Comparison of ENCODE assay signal across 24 cellular contexts in the genomic region with DNA sequence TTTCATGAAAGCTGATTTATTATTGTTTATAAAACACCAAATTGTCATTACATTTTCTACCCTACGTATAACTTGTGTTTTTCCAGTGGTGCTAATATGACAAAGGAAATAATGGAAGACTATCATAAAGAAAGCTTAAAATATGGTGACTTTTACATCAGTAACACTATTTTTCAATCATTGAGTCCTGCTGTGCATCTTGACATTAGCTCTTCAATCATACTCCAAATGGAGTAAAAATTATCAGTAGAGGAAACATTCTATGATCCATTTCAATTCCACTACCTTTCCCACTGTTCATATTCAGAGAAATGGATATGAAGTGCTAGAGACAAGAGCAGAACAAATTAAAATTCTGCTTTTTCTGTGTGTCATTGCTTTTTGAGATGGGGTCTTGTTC.
DNase-seq lines count a peak whose midpoint lies in the region; ATAC-seq, FAIRE-seq and TF ChIP-seq lines count a peak whose summit lies in the region.
"Had no signal": no experiment of that assay in that cellular context is flagged by ENCODE, and none has a peak within 500 bp of the region (broad histone marks: within the 10 kb centered on the region; RNA-seq: fewer than 3 reads in every experiment).

No MANE protein-coding gene starts in this region.

- H3K27me3 ChIP-seq in Karpas-422 (ENCODE audit: low read length) (no peaks in the 10 kb centered on the region), trophoblast cell (ENCODE audit: insufficient read depth, low read length) (no peaks in the 10 kb centered on the region), left ventricle myocardium inferior (ENCODE audit: low read depth) (no peaks in the 10 kb centered on the region)
- H3K27me3 ChIP-seq: BE2C, BLaER1 had no signal

- no peak overlapping the region for H2AFZ ChIP-seq in Karpas-422 (ENCODE audit: low read length)
- H2AFZ ChIP-seq in trophoblast cell (ENCODE audit: insufficient read depth, low read length, poor library complexity), result peak overlapping the region; percentile 54

- H3K9me2 ChIP-seq in Karpas-422 (replicated peaks; ENCODE audit: insufficient read depth, low read length), result no peaks in the 10 kb centered on the region

- H3K18ac ChIP-seq in trophoblast cell (ENCODE audit: low read length), result peak overlapping the region; percentile 90

- TF ChIP-seq EP300 in A549 (IDR thresholded peaks at IDR 0.05), result no peak

- ATAC-seq in A549, result no peak
- ATAC-seq: GM12878 had no signal

- H3K9me3 ChIP-seq in A549, result no peaks in the 10 kb centered on the region
- H3K9me3 ChIP-seq in Karpas-422 (ENCODE audit: low read length), result no peaks in the 10 kb centered on the region
- no peaks in the 10 kb centered on the region for H3K9me3 ChIP-seq in trophoblast cell (ENCODE audit: insufficient read depth, low read depth, low read length)
- H3K9me3 ChIP-seq in left ventricle myocardium inferior (replicated peaks), result no peaks in the 10 kb centered on the region
- H3K9me3 ChIP-seq: BE2C, BLaER1 had no signal

- TF ChIP-seq CTCF in A549 (IDR thresholded peaks at IDR 0.05) (no peak), left ventricle myocardium inferior (IDR thresholded peaks at IDR 0.05; ENCODE audit: borderline replicate concordance) (no peak)

- intact Hi-C loops in left ventricle myocardium inferior (cut with micrococcal nuclease), result no loop called here

- H2BK12ac ChIP-seq in trophoblast cell (ENCODE audit: low read length), result peak overlapping the region; percentile 94

- no peak overlapping the region for H3K4me2 ChIP-seq in A549
- no peak overlapping the region for H3K4me2 ChIP-seq in Karpas-422 (ENCODE audit: low read depth, low read length, poor library complexity, severe bottlenecking)
- H3K4me2 ChIP-seq in trophoblast cell (ENCODE audit: low read length), result no peak overlapping the region
- H3K4me2 ChIP-seq: BLaER1 had no signal

- no peak overlapping the region for H3K9ac ChIP-seq in Karpas-422 (ENCODE audit: low read length)
- no peak overlapping the region for H3K9ac ChIP-seq in trophoblast cell (ENCODE audit: low read length)
- H3K9ac ChIP-seq: BLaER1 had no signal

- CTCF ChIA-PET in A549 (lab: Yijun Ruan, JAX), result interaction anchor here (0.6 to 1.8 kb wide), 5 partner anchors 15 to 233 kb away, joined by 3 to 6 read pairs (median 4); no protein-coding TSS in a partner anchor

- H2BK120ac ChIP-seq in trophoblast cell (ENCODE audit: insufficient read depth, low read length, poor library complexity), result peak overlapping the region; percentile 60

- H3K4me1 ChIP-seq in A549 (peaks cover 92% of the 10 kb centered on the region), Karpas-422 (ENCODE audit: low read length) (no peaks in the 10 kb centered on the region), trophoblast cell (ENCODE audit: control insufficient read depth in 1 of 2, insufficient read depth in 2 of 2, low read length in 2 of 2) (peaks cover 0 to 16% of the 10 kb centered on the region in 2 experiments), left ventricle myocardium inferior (peaks cover 52% of the 10 kb centered on the region)

- H4K20me1 ChIP-seq in Karpas-422 (ENCODE audit: insufficient read depth, low read depth, low read length), result no peaks in the 10 kb centered on the region
- H4K20me1 ChIP-seq: BLaER1 had no signal

- H4K12ac ChIP-seq in trophoblast cell (ENCODE audit: low read depth, low read length), result peak overlapping the region; percentile 75

- no peak overlapping the region for H3K4me3 ChIP-seq in A549
- H3K4me3 ChIP-seq in Karpas-422 (ENCODE audit: low read length), result no peak overlapping the region
- H3K4me3 ChIP-seq in trophoblast cell (ENCODE audit: low read depth, low read length), result no peak overlapping the region
- no peak overlapping the region for H3K4me3 ChIP-seq in left ventricle myocardium inferior
- H3K4me3 ChIP-seq: BLaER1, GM12878 had no signal

- H3K36me3 ChIP-seq in Karpas-422 (ENCODE audit: insufficient read depth, low read length) (no peaks in the 10 kb centered on the region), trophoblast cell (ENCODE audit: control insufficient read depth in 1 of 2, insufficient read depth in 2 of 2, low read length in 2 of 2) (no peaks in the 10 kb centered on the region), left ventricle myocardium inferior (no peaks in the 10 kb centered on the region)
- H3K36me3 ChIP-seq: BE2C, BLaER1 had no signal

- peak; percentile 13 for FAIRE-seq in A549 (lab: Jason Lieb, UNC)
- FAIRE-seq: GM12878, GM18507 had no signal

- peak overlapping the region; percentile 74 for H3K14ac ChIP-seq in trophoblast cell (ENCODE audit: low read length)

- 97% methylated on average over 1 of the region's 1 CpG for WGBS in A549 (ENCODE audit: missing lambda C conversion rate)
- no CpG with 5 or more reads among the region's 1 CpG for WGBS in trophoblast cell (ENCODE audit: extremely low coverage, insufficient coverage, insufficient read length)

- POLR2A ChIA-PET in A549 (lab: Yijun Ruan, JAX), result no interaction called here

- H3K27ac ChIP-seq in A549, result peak overlapping the region; percentile 72 to 94
- H3K27ac ChIP-seq in Karpas-422 (ENCODE audit: low read length), result no peak overlapping the region
- no peak overlapping the region for H3K27ac ChIP-seq in trophoblast cell (ENCODE audit: low read depth, low read length)
- no peak overlapping the region for H3K27ac ChIP-seq in left ventricle myocardium inferior (replicated peaks)
- H3K27ac ChIP-seq: 22Rv1, BLaER1 had no signal

- no peak for TF ChIP-seq POLR2A in A549 (IDR thresholded peaks at IDR 0.05; ENCODE audit: low read length)

- TF ChIP-seq RAD21 in A549 (conservative IDR thresholded peaks at IDR 0.05 in 1 of 2, IDR thresholded peaks at IDR 0.05 in 1 of 2), result no peak

- H3K79me2 ChIP-seq in Karpas-422 (ENCODE audit: low read length) (no peaks in the 10 kb centered on the region), trophoblast cell (ENCODE audit: control insufficient read depth, insufficient read depth, low read length, poor library complexity) (no peaks in the 10 kb centered on the region)

- peak overlapping the region; percentile 63 for H2BK5ac ChIP-seq in trophoblast cell (ENCODE audit: low read depth, low read length, poor library complexity)

- peaks cover 30% of the 10 kb centered on the region for H3K79me1 ChIP-seq in trophoblast cell (ENCODE audit: low read length)

- no peak overlapping the region for H3K23ac ChIP-seq in trophoblast cell (ENCODE audit: low read length)

- H3K4ac ChIP-seq in trophoblast cell (ENCODE audit: low read depth, low read length), result peak overlapping the region; percentile 69

- no peak for DNase-seq in A549 (ENCODE audit: low read depth in 1 of 2, low spot score in 1 of 2)
- DNase-seq in Karpas-422, result peak; percentile 14
- no peak for DNase-seq in trophoblast cell
- DNase-seq in NCI-H510A treated with DMSO at 0.1 percent for 48 hours (lab: John Stamatoyannopoulos, UW), result no peak
- DNase-seq in SKM-1 (lab: John Stamatoyannopoulos, UW; ENCODE audit: unreplicated experiment), result no peak
- no peak for DNase-seq in left ventricle myocardium inferior
- DNase-seq: ACHN; BE2C; C1 segment of cervical spinal cord; CD4-positive, alpha-beta memory T cell; CD4-positive, CD25-positive, alpha-beta regulatory T cell; CD8-positive, alpha-beta memory T cell; COR-L47; DMS 273 treated with DMSO at 0.1 percent for 48 hours; DMS153; DMS53; DMS79; DND-41; EL; GDM1 had no signal

- H4K8ac ChIP-seq in trophoblast cell (ENCODE audit: low read depth, low read length), result peak overlapping the region; percentile 84

- peak overlapping the region; percentile 91 for H2AK5ac ChIP-seq in trophoblast cell (ENCODE audit: low read length)

- peak overlapping the region; percentile 77 for H4K91ac ChIP-seq in trophoblast cell (ENCODE audit: low read depth, low read length)

TF ChIP-seq in A549, 52 proteins besides CTCF, POLR2A, EP300 and RAD21:
- TF ChIP-seq, protein P1, sequence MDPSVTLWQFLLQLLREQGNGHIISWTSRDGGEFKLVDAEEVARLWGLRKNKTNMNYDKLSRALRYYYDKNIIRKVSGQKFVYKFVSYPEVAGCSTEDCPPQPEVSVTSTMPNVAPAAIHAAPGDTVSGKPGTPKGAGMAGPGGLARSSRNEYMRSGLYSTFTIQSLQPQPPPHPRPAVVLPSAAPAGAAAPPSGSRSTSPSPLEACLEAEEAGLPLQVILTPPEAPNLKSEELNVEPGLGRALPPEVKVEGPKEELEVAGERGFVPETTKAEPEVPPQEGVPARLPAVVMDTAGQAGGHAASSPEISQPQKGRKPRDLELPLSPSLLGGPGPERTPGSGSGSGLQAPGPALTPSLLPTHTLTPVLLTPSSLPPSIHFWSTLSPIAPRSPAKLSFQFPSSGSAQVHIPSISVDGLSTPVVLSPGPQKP (IDR thresholded peaks at IDR 0.05; ENCODE audit: low read depth, low read length), result no peak
- no peak for TF ChIP-seq JUN (IDR thresholded peaks at IDR 0.05)
- no peak for TF ChIP-seq TP53 (CRISPR knock-in tag; IDR thresholded peaks at IDR 0.05)
- TF ChIP-seq SMC3 (IDR thresholded peaks at IDR 0.05), result no peak
- TF ChIP-seq MAZ (IDR thresholded peaks at IDR 0.05; ENCODE audit: borderline replicate concordance, low read depth, low read length), result no peak
- no peak for TF ChIP-seq ZFP36 (IDR thresholded peaks at IDR 0.05; ENCODE audit: borderline replicate concordance, partially characterized antibody)
- TF ChIP-seq HOXB5 (CRISPR knock-in tag; IDR thresholded peaks at IDR 0.05), result no peak
- TF ChIP-seq PHF8 (IDR thresholded peaks at IDR 0.05; ENCODE audit: borderline replicate concordance, low read depth), result no peak
- TF ChIP-seq FOXS1 (CRISPR knock-in tag; IDR thresholded peaks at IDR 0.05), result no peak
- TF ChIP-seq, protein P2, sequence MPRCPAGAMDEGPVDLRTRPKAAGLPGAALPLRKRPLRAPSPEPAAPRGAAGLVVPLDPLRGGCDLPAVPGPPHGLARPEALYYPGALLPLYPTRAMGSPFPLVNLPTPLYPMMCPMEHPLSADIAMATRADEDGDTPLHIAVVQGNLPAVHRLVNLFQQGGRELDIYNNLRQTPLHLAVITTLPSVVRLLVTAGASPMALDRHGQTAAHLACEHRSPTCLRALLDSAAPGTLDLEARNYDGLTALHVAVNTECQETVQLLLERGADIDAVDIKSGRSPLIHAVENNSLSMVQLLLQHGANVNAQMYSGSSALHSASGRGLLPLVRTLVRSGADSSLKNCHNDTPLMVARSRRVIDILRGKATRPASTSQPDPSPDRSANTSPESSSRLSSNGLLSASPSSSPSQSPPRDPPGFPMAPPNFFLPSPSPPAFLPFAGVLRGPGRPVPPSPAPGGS (IDR thresholded peaks at IDR 0.05), result no peak
- TF ChIP-seq HES2 (IDR thresholded peaks at IDR 0.05), result no peak
- no peak for TF ChIP-seq ESRRA (IDR thresholded peaks at IDR 0.05; ENCODE audit: borderline replicate concordance, low read length)
- TF ChIP-seq FOSL2 (IDR thresholded peaks at IDR 0.05), result no peak
- TF ChIP-seq FOSL2 (CRISPR knock-in tag; IDR thresholded peaks at IDR 0.05), result no peak
- no peak for TF ChIP-seq CEBPB (IDR thresholded peaks at IDR 0.05)
- TF ChIP-seq RNF2 (IDR thresholded peaks at IDR 0.05; ENCODE audit: borderline replicate concordance, low read depth), result no peak

Comparison
In these comparisons a context has a peak if more than half of its experiments do, and no peak if none do; other contexts are left out.
1. H3K27ac ChIP-seq: peak in A549 (2 of 2); none in Karpas-422 (single experiment), trophoblast cell (single experiment) and left ventricle myocardium inferior (single experiment).